ENCODE assay signal across 16 cellular contexts in the genomic region with DNA sequence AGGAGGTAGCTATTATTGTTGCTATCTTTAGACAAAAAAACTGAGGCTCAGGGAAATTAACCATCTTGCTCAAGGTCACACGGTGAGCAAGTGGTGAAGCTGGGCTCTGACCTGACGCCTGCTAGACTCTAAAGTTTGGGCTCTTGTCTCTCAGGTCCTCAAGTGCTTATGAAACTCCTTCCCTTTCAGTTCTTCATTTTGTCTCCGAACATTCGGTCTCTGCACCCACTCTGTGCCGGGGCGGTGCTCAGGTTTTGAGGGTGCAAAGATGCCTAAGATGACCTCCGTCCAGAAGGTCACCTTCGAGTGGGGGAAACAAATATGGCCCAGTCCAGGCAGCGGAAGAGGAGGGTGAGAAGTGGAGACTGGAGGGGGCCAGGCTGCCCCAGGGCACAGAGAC. TPM values are rescaled to one million over a fixed set of nuclear protein-coding genes. Genes with fewer than 3 reads are reported as not detected.
DNase-seq lines count a peak whose midpoint lies in the region; ATAC-seq and TF ChIP-seq lines count a peak whose summit lies in the region.
"Had no signal": no experiment of that assay in that cellular context is flagged by ENCODE, and none has a peak within 500 bp of the region (broad histone marks: within the 10 kb centered on the region; RNA-seq: fewer than 3 reads in every experiment).

No MANE protein-coding gene starts in this region.

- H2AFZ ChIP-seq in osteoblast (ENCODE audit: low read length) (no peak overlapping the region), Karpas-422 (ENCODE audit: low read length) (no peak overlapping the region)

- H3K9me3 ChIP-seq in osteoblast (ENCODE audit: low read depth, low read length) (no peaks in the 10 kb centered on the region), Karpas-422 (ENCODE audit: low read length) (no peaks in the 10 kb centered on the region)
- H3K9me3 ChIP-seq: gastrocnemius medialis had no signal

- H3K79me2 ChIP-seq in osteoblast (ENCODE audit: insufficient read depth, low read length) (no peaks in the 10 kb centered on the region), Karpas-422 (ENCODE audit: low read length) (no peaks in the 10 kb centered on the region)

- H4K20me1 ChIP-seq in osteoblast (ENCODE audit: insufficient read depth, low read length) (no peaks in the 10 kb centered on the region), Karpas-422 (ENCODE audit: insufficient read depth, low read depth, low read length) (no peaks in the 10 kb centered on the region)

- no peak overlapping the region for H3K27ac ChIP-seq in osteoblast (ENCODE audit: low read depth, low read length)
- no peak overlapping the region for H3K27ac ChIP-seq in Karpas-422 (ENCODE audit: low read length)
- H3K27ac ChIP-seq: gastrocnemius medialis had no signal

- ATAC-seq in GM18907 (IDR thresholded peaks at IDR 0.05; ENCODE audit: unreplicated experiment) (peak; percentile 58), GM21619 (IDR thresholded peaks at IDR 0.05; ENCODE audit: unreplicated experiment) (peak; percentile 87), HG03342 (IDR thresholded peaks at IDR 0.05; ENCODE audit: unreplicated experiment) (peak; percentile 55)
- ATAC-seq: gastrocnemius medialis had no signal

- H3K4me2 ChIP-seq in osteoblast (ENCODE audit: insufficient read depth, low read length) = no peak overlapping the region
- no peak overlapping the region for H3K4me2 ChIP-seq in Karpas-422 (ENCODE audit: low read depth, low read length, poor library complexity, severe bottlenecking)
- H3K4me2 ChIP-seq: GM23338 had no signal

- H3K27me3 ChIP-seq in osteoblast (ENCODE audit: insufficient read depth, low read length) (peaks cover 29% of the 10 kb centered on the region), Karpas-422 (ENCODE audit: low read length) (no peaks in the 10 kb centered on the region)

- DNase-seq in osteoblast (ENCODE audit: insufficient read length, low spot score, missing footprints) (peak; percentile 71), H4 (ENCODE audit: low spot score) (no peak), Karpas-422 (no peak)
- DNase-seq in stimulated activated CD4-positive, alpha-beta T cell treated with anti-CD3 and anti-CD28 coated beads, Interleukin-2, amount 100 ng/mL, for 24 hours = no peak
- DNase-seq: activated T-cell treated with anti-CD3 and anti-CD28 coated beads, Interleukin-2, amount 50 U/mL, for 24 hours; CD8-positive, alpha-beta memory T cell; gastrocnemius medialis; kidney; NCI-H1092 treated with DMSO at 0.1 percent for 48 hours; NCI-H526; retina had no signal

- H3K9me2 ChIP-seq in Karpas-422 (replicated peaks; ENCODE audit: insufficient read depth, low read length) = no peaks in the 10 kb centered on the region

- no peak for TF ChIP-seq CTCF in osteoblast (IDR thresholded peaks at IDR 0.05; ENCODE audit: extremely low read depth, low read depth, low read length)

- no peak overlapping the region for H3K4me3 ChIP-seq in osteoblast (ENCODE audit: insufficient read depth, low read length)
- H3K4me3 ChIP-seq in Karpas-422 (ENCODE audit: low read length) = no peak overlapping the region
- H3K4me3 ChIP-seq: gastrocnemius medialis, GM23338 had no signal

- H3K36me3 ChIP-seq in osteoblast (ENCODE audit: insufficient read depth, low read length) (no peaks in the 10 kb centered on the region), Karpas-422 (ENCODE audit: insufficient read depth, low read length) (no peaks in the 10 kb centered on the region)
- H3K36me3 ChIP-seq: gastrocnemius medialis had no signal

- H3K4me1 ChIP-seq in osteoblast (ENCODE audit: insufficient read depth, low read length) = no peaks in the 10 kb centered on the region
- H3K4me1 ChIP-seq in Karpas-422 (ENCODE audit: low read length) = no peaks in the 10 kb centered on the region
- H3K4me1 ChIP-seq: gastrocnemius medialis had no signal

- no peak overlapping the region for H3K9ac ChIP-seq in Karpas-422 (ENCODE audit: low read length)

RNA-seq across cellular contexts. Expression of gene OVOL1, which starts 16.0 kb away (rescaled TPM):
- total RNA-seq in osteoblast = not detected in 2 replicates
- not detected in 2 replicates for total RNA-seq in H4 (2014; rRNA removed; shearing (Covaris generic))
- not detected in 2 replicates for total RNA-seq in Karpas-422 (2014; rRNA removed; shearing (Covaris generic); ENCODE audit: low replicate concordance)
- total RNA-seq: CD8-positive, alpha-beta memory T cell; SK-MEL-5 had no signal

RNA-seq across cellular contexts. Expression of gene AP5B1, which starts 22.1 kb away (rescaled TPM):
- 15.3 and 18.1 TPM in 2 replicates for total RNA-seq in osteoblast
- total RNA-seq in H4 (2014; rRNA removed; shearing (Covaris generic)) = 4.6 and 6.1 TPM in 2 replicates
- 11.1 and 19.8 TPM in 2 replicates for total RNA-seq in Karpas-422 (2014; rRNA removed; shearing (Covaris generic); ENCODE audit: low replicate concordance)

RNA-seq across cellular contexts. Expression of gene SNX32, which starts 30.9 kb away (rescaled TPM):
- total RNA-seq in osteoblast = 1.1 and 1.5 TPM in 2 replicates
- total RNA-seq in H4 (2014; rRNA removed; shearing (Covaris generic)) = not detected in 2 replicates
- not detected in 2 replicates for total RNA-seq in Karpas-422 (2014; rRNA removed; shearing (Covaris generic); ENCODE audit: low replicate concordance)

RNA-seq across cellular contexts. Expression of gene CFL1, which starts 55.1 kb away (rescaled TPM):
- total RNA-seq in osteoblast = 607 and 704 TPM in 2 replicates
- 1,250 and 1,621 TPM in 2 replicates for total RNA-seq in H4 (2014; rRNA removed; shearing (Covaris generic))
- 514 and 827 TPM in 2 replicates for total RNA-seq in Karpas-422 (2014; rRNA removed; shearing (Covaris generic); ENCODE audit: low replicate concordance)

RNA-seq across cellular contexts. Expression of gene MUS81, which starts 57.4 kb away (rescaled TPM):
- total RNA-seq in osteoblast = 50.1 and 53.6 TPM in 2 replicates
- total RNA-seq in H4 (2014; rRNA removed; shearing (Covaris generic)) = 13.6 and 20.0 TPM in 2 replicates
- total RNA-seq in Karpas-422 (2014; rRNA removed; shearing (Covaris generic); ENCODE audit: low replicate concordance) = 41.3 and 89.0 TPM in 2 replicates
